In the genomic region with DNA sequence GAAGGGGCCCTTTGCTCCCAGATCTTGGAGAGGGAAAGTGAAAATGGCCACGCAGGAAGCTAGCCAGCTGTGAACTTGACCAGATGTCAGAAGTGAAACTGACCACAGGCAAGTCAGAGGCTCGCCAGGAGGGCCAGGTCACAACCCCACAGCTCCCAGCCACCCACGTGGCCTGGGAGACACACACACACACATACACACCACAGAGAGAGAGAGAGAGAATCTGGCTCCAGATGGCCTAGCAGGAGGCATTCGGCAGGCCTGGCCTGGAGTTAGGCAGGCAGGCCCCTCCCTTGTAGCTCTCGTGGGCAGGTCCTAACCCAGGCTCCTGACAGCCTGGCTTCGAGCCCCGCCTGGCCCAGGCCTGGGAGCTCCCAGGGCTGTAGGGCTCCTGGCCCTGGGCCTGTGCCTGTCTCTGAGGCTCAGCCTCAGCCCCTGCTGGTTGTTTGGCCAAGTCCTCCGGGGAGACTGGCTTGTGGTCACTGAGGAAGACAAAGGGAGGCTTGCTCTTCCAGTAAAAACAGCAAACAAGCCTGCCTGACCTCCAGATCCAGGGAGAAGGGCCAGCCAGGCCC, we compare ENCODE assay signal across 8 cellular contexts. TPM values are rescaled to one million over a fixed set of nuclear protein-coding genes. Genes with fewer than 3 reads are reported as not detected.
DNase-seq lines count a peak whose midpoint lies in the region; ATAC-seq and TF ChIP-seq lines count a peak whose summit lies in the region.

No MANE protein-coding gene starts in this region.

- no peak overlapping the region for H3K4me3 ChIP-seq in right atrium auricular region

- H3K27me3 ChIP-seq in right atrium auricular region: no peaks in the 10 kb centered on the region

- no peaks in the 10 kb centered on the region for H3K9me3 ChIP-seq in right atrium auricular region

- DNase-seq in G401 (ENCODE audit: low spot score) (peak; percentile 98), Kasumi-1 (lab: John Stamatoyannopoulos, UW) (peak; percentile 21 to 36), anterior cingulate cortex (lab: John Stamatoyannopoulos, UW) (peak in 56 of 58 donors; percentile 12 to 91 (median 70)), right atrium auricular region (ENCODE audit: low spot score) (peak; percentile 92), retina (peak; percentile 78), T-helper 9 cell (no peak)
- no peak for DNase-seq in activated effector memory CD4-positive, alpha-beta T cell treated with Interleukin-2 at 50 U/mL for 16 hours

- in situ Hi-C loops in G401 (cut with HindIII; ENCODE audit: low sequenced_read_pairs): no loop called here

- TF ChIP-seq CTCF in right atrium auricular region (IDR thresholded peaks at IDR 0.05): peak in 1 of 2 donors; percentile 43

- ATAC-seq in GM21786 (IDR thresholded peaks at IDR 0.05; ENCODE audit: unreplicated experiment): peak; percentile 72

- peak overlapping the region; percentile 80 to 82 for H3K27ac ChIP-seq in right atrium auricular region

- H3K36me3 ChIP-seq in right atrium auricular region: no peaks in the 10 kb centered on the region

- peaks cover 0 to 40% of the 10 kb centered on the region in 2 donors for H3K4me1 ChIP-seq in right atrium auricular region

RNA-seq across cellular contexts. Expression of gene NGFR, which starts 20.2 kb away (rescaled TPM):
- 2.7 and 3.9 TPM in 2 replicates for total RNA-seq in G401 (2014; rRNA removed; shearing (Covaris generic))
- total RNA-seq in right atrium auricular region: 10 to 100 TPM; 13.9 to 16.7 TPM

Comparison
In these comparisons a context has a peak if more than half of its experiments do, and no peak if none do; other contexts are left out.
1. DNase-seq: peak in G401 (single experiment), Kasumi-1 (2 of 2), anterior cingulate cortex (56 of 58), right atrium auricular region (single experiment) and retina (single experiment); none in T-helper 9 cell (single experiment) and activated effector memory CD4-positive, alpha-beta T cell treated with Interleukin-2 at 50 U/mL for 16 hours (single experiment).